In genomic region chr5:119238265-119239118, GRCh38 we compare ENCODE assay signal across 14 cellular contexts.
DNase-seq lines count a peak whose midpoint lies in the region; ATAC-seq, FAIRE-seq and TF ChIP-seq lines count a peak whose summit lies in the region.
"Had no signal": no experiment of that assay in that cellular context is flagged by ENCODE, and none has a peak within 500 bp of the region (broad histone marks: within the 10 kb centered on the region; RNA-seq: fewer than 3 reads in every experiment).

No MANE protein-coding gene starts in this region.

- peaks cover 35% of the 10 kb centered on the region for H3K36me3 ChIP-seq in K562 (ENCODE audit: control insufficient read depth, insufficient read depth, low read length)
- H3K36me3 ChIP-seq: BE2C had no signal

- peaks cover 32% of the 10 kb centered on the region for H3K4me1 Mint-ChIP-seq in activated naive CD4-positive, alpha-beta T cell treated with anti-CD3 and anti-CD28 coated beads for 36 hours (ENCODE audit: low read depth)
- peaks cover 16% of the 10 kb centered on the region for H3K4me1 Mint-ChIP-seq in stimulated activated naive CD8-positive, alpha-beta T cell treated with anti-CD3 and anti-CD28 coated beads, Interleukin-15, amount 100 ng/mL, for 72 hours

- no peak overlapping the region for H3K9ac ChIP-seq in K562 (ENCODE audit: insufficient read depth in 1 of 2, low read depth in 2 of 2, low read length in 2 of 2)

- H2AFZ ChIP-seq in K562 (ENCODE audit: low read depth, low read length) = no peak overlapping the region

- H3K9me3 ChIP-seq in K562 (replicated peaks; ENCODE audit: control insufficient read depth, insufficient read depth, low read depth, low read length) = no peaks in the 10 kb centered on the region
- H3K9me3 ChIP-seq: BE2C had no signal

- H4K20me1 ChIP-seq in K562 (replicated peaks; ENCODE audit: control insufficient read depth, insufficient read depth, low read length) = no peaks in the 10 kb centered on the region

- CTCF ChIA-PET in activated naive CD4-positive, alpha-beta T cell treated with anti-CD3 and anti-CD28 coated beads for 36 hours (lab: Charles Lee) = interaction anchor here (0.9 to 1.1 kb wide), 2 partner anchors 167 to 255 kb away, joined by 3 read pairs; no protein-coding TSS in a partner anchor
- CTCF ChIA-PET in K562 (lab: Yijun Ruan, JAX; ENCODE audit: low intra/inter-chr PET ratio) = no interaction called here

- H3K36me3 Mint-ChIP-seq in activated naive CD4-positive, alpha-beta T cell treated with anti-CD3 and anti-CD28 coated beads for 36 hours (ENCODE audit: low read depth) = peaks cover 5% of the 10 kb centered on the region

- H3K27ac Mint-ChIP-seq in activated naive CD4-positive, alpha-beta T cell treated with anti-CD3 and anti-CD28 coated beads for 36 hours = peak overlapping the region; percentile 54
- peak overlapping the region; percentile 57 to 65 for H3K27ac Mint-ChIP-seq in stimulated activated naive CD8-positive, alpha-beta T cell treated with anti-CD3 and anti-CD28 coated beads, Interleukin-15, amount 100 ng/mL, for 72 hours
- H3K27ac Mint-ChIP-seq: HFFc6 had no signal

- POLR2A ChIA-PET in K562 (lab: Yijun Ruan, JAX) = interaction anchor here (1.4 to 1.6 kb wide), 3 partner anchors 16 to 85 kb away, joined by 3 to 5 read pairs (median 3); no protein-coding TSS in a partner anchor

- no peak for TF ChIP-seq RAD21 in K562 (CRISPR knock-in tag; conservative IDR thresholded peaks at IDR 0.05 in 1 of 2, IDR thresholded peaks at IDR 0.05 in 1 of 2)

- H3K27ac ChIP-seq in K562 (ENCODE audit: extremely low read depth, low read depth, low read length) = no peak overlapping the region
- H3K27ac ChIP-seq: HL-60 had no signal

- H3K9me3 Mint-ChIP-seq in activated naive CD4-positive, alpha-beta T cell treated with anti-CD3 and anti-CD28 coated beads for 36 hours = no peaks in the 10 kb centered on the region
- H3K9me3 Mint-ChIP-seq in stimulated activated naive CD8-positive, alpha-beta T cell treated with anti-CD3 and anti-CD28 coated beads, Interleukin-15, amount 100 ng/mL, for 72 hours = no peaks in the 10 kb centered on the region
- H3K9me3 Mint-ChIP-seq: HFFc6 had no signal

- no peaks in the 10 kb centered on the region for H3K79me2 ChIP-seq in K562 (ENCODE audit: control insufficient read depth, insufficient read depth, low read length)

- 75% methylated on average over 6 of the region's 6 CpGs for WGBS in K562 (ENCODE audit: insufficient coverage, low coverage, missing lambda C conversion rate)

- DNase-seq in activated naive CD4-positive, alpha-beta T cell treated with anti-CD3 and anti-CD28 coated beads for 36 hours = no peak
- no peak for DNase-seq in activated naive CD4-positive, alpha-beta T cell treated with anti-CD3 and anti-CD28 coated beads, Interleukin-2, amount 50 U/mL, for 16 hours
- DNase-seq in K562 (ENCODE audit: extremely low read depth in 1 of 4, low spot score in 3 of 4) = no peak
- DNase-seq in stimulated activated naive CD8-positive, alpha-beta T cell treated with anti-CD3 and anti-CD28 coated beads, Interleukin-15, amount 100 ng/mL, for 72 hours = no peak
- DNase-seq in NCI-H1105 (lab: John Stamatoyannopoulos, UW) = no peak
- no peak for DNase-seq in NCI-H1092 treated with DMSO at 0.1 percent for 48 hours (lab: John Stamatoyannopoulos, UW)
- DNase-seq: BE2C, HFFc6, KBM-7, NCI-H1048, NCI-H187, NCI-H774 had no signal

- H3K4me2 ChIP-seq in K562 (ENCODE audit: insufficient read depth, low read length) = no peak overlapping the region

- no peaks in the 10 kb centered on the region for H3K27me3 ChIP-seq in K562 (ENCODE audit: control insufficient read depth in 2 of 2, insufficient read depth in 2 of 2, low read length in 2 of 2)
- H3K27me3 ChIP-seq: BE2C had no signal

- no peak for TF ChIP-seq EP300 in K562 (IDR thresholded peaks at IDR 0.05; ENCODE audit: low read length)

- intact Hi-C loops in activated naive CD4-positive, alpha-beta T cell treated with anti-CD3 and anti-CD28 coated beads for 36 hours (cut with micrococcal nuclease) = loop anchor here (1.0 to 2.0 kb wide), 4 partner anchors 12 to 207 kb away; no protein-coding TSS in a partner anchor
- intact Hi-C loops in K562 (cut with micrococcal nuclease) = no loop called here

- H3K9me1 ChIP-seq in K562 (ENCODE audit: control insufficient read depth, insufficient read depth, low read length) = no peaks in the 10 kb centered on the region

- no peak overlapping the region for H3K4me3 ChIP-seq in K562

- H3K4me1 ChIP-seq in K562 (replicated peaks in 1 of 2; ENCODE audit: control insufficient read depth in 2 of 2, insufficient read depth in 2 of 2, low read length in 2 of 2) = no peaks in the 10 kb centered on the region
- H3K4me1 ChIP-seq: BE2C had no signal

- H3K4me3 Mint-ChIP-seq in activated naive CD4-positive, alpha-beta T cell treated with anti-CD3 and anti-CD28 coated beads for 36 hours = peak overlapping the region; percentile 43
- H3K4me3 Mint-ChIP-seq in stimulated activated naive CD8-positive, alpha-beta T cell treated with anti-CD3 and anti-CD28 coated beads, Interleukin-15, amount 100 ng/mL, for 72 hours = peak overlapping the region; percentile 50 to 62
- H3K4me3 Mint-ChIP-seq: HFFc6 had no signal

- TF ChIP-seq CTCF in K562 (IDR thresholded peaks at IDR 0.05 in 2 of 3, conservative IDR thresholded peaks at IDR 0.05 in 1 of 3; ENCODE audit: insufficient read depth in 2 of 3, low read depth in 1 of 3, low read length in 3 of 3) = no peak

- ATAC-seq in K562 = no peak
- peak; percentile 73 for ATAC-seq in stimulated activated naive CD8-positive, alpha-beta T cell treated with anti-CD3 and anti-CD28 coated beads, Interleukin-15, amount 100 ng/mL, for 72 hours

- H3K27me3 Mint-ChIP-seq in activated naive CD4-positive, alpha-beta T cell treated with anti-CD3 and anti-CD28 coated beads for 36 hours (ENCODE audit: low read depth) = no peaks in the 10 kb centered on the region
- no peaks in the 10 kb centered on the region for H3K27me3 Mint-ChIP-seq in stimulated activated naive CD8-positive, alpha-beta T cell treated with anti-CD3 and anti-CD28 coated beads, Interleukin-15, amount 100 ng/mL, for 72 hours

- no TSS peak for BruUV-seq in K562 (replicated peaks; lab: Mats Ljungman, UMichigan)

- in situ Hi-C loops in K562 (cut with MboI) = no loop called here

- FAIRE-seq in G401.6 (lab: Jason Lieb, UNC) = peak; percentile 86
- peak; percentile 11 for FAIRE-seq in K562 (lab: Jason Lieb, UNC)

- no peak for TF ChIP-seq POLR2A in K562 (conservative IDR thresholded peaks at IDR 0.05)

TF ChIP-seq in K562, 482 proteins besides CTCF, POLR2A, EP300 and RAD21:
- TF ChIP-seq CXXC5 (CRISPR knock-in tag; IDR thresholded peaks at IDR 0.05) (no peak), THRAP3 (IDR thresholded peaks at IDR 0.05; ENCODE audit: borderline replicate concordance) (no peak), THAP12 (CRISPR knock-in tag; IDR thresholded peaks at IDR 0.05) (no peak), ZNF316 (IDR thresholded peaks at IDR 0.05) (peak; percentile 80), C11orf30 (IDR thresholded peaks at IDR 0.05; ENCODE audit: low read depth) (peak; percentile 63)
